In the genomic region with DNA sequence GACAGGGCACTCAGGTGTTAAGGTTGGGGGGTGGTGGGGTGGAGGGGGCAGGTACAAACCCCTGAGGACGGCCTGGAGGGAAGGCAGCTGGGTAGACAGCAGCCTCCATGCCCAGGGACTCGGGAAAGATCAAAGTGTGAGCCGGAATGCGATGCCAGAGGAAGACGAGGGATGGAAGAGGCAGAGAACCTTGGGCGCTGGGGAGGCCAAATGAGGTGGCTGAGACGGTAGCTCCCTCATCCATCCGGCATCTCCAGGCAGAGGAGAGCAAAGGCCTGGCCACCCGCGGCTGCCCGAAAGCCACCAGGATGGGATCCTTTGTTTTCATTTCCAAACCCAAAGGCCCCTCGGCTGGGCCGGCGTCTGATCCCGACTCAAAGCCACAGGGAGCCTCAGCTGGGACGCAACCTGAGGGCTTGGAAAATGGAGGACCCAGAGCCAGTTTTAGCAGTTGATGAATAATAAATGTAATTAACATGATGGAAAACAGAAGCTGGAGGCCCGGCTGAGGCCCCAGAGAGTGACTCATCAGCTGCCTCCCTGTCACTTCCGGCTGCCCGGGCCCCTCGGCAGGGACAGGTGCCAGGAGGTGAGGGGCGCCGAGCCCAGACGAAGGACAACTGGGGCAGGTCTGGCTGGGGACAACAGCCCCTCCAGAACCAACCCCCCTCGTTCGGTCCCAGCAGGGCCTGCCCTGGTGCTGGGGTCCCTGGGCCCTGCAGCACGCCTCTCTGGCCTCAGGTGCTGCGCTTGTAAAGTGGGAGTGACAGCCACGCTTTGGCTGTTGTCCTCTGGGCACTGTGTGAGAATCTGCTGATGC, we compare ENCODE assay signal across 12 cellular contexts.
A peak's percentile ranks its signal among the peaks of the same experiment; 100 is the strongest.
DNase-seq lines count a peak whose midpoint lies in the region; ATAC-seq and TF ChIP-seq lines count a peak whose summit lies in the region.
"Had no signal": no experiment of that assay in that cellular context is flagged by ENCODE, and none has a peak within 500 bp of the region (broad histone marks: within the 10 kb centered on the region; RNA-seq: fewer than 3 reads in every experiment).

No MANE protein-coding gene starts in this region.

- H3K4me1 Mint-ChIP-seq in CD14-positive monocyte: peaks cover 4% of the 10 kb centered on the region

- H3K9me3 Mint-ChIP-seq in CD14-positive monocyte: peaks cover 0 to 3% (median 0%) of the 10 kb centered on the region in 7 donors
- H3K9me3 Mint-ChIP-seq: activated naive CD4-positive, alpha-beta T cell treated with anti-CD3 and anti-CD28 coated beads, Interleukin-2, amount 50 U/mL, for 24 hours; CD4-positive, alpha-beta memory T cell; IgD-negative memory B cell had no signal

- intact Hi-C loops in CD14-positive monocyte (cut with micrococcal nuclease): no loop called here
- intact Hi-C loops in left colon (cut with DNase I, micrococcal nuclease): loop anchor here (5.0 kb wide), 2 partner anchors 332 to 337 kb away; no protein-coding TSS in a partner anchor

- TF ChIP-seq CTCF in CD14-positive monocyte (IDR thresholded peaks at IDR 0.05): no peak

- no peak overlapping the region for H3K27ac Mint-ChIP-seq in CD14-positive monocyte
- H3K27ac Mint-ChIP-seq: activated naive CD4-positive, alpha-beta T cell treated with anti-CD3 and anti-CD28 coated beads, Interleukin-2, amount 50 U/mL, for 24 hours; CD4-positive, alpha-beta memory T cell had no signal

- H3K27me3 Mint-ChIP-seq in CD14-positive monocyte (ENCODE audit: low read depth in 3 of 3): peaks cover 2 to 8% (median 3%) of the 10 kb centered on the region in 3 donors
- H3K27me3 Mint-ChIP-seq: activated naive CD4-positive, alpha-beta T cell treated with anti-CD3 and anti-CD28 coated beads, Interleukin-2, amount 50 U/mL, for 24 hours; CD4-positive, alpha-beta memory T cell; IgD-negative memory B cell had no signal

- peak; percentile 30 for DNase-seq in CD14-positive monocyte (ENCODE audit: low spot score)
- peak; percentile 24 for DNase-seq in HT-29 (ENCODE audit: low spot score)
- peak; percentile 4 for DNase-seq in amniotic stem cell (lab: John Stamatoyannopoulos, UW)
- peak; percentile 39 for DNase-seq in left kidney (ENCODE audit: low read depth, low spot score)
- DNase-seq in left colon: no peak
- no peak for DNase-seq in GF-D8 (lab: John Stamatoyannopoulos, UW)

- ATAC-seq in left colon: no peak
- ATAC-seq in HG03108 (IDR thresholded peaks at IDR 0.05; ENCODE audit: unreplicated experiment): no peak
- ATAC-seq in GM18502 (IDR thresholded peaks at IDR 0.05; ENCODE audit: poor library complexity, unreplicated experiment): no peak
- ATAC-seq: Panc1 had no signal

- H3K4me3 Mint-ChIP-seq in CD14-positive monocyte: no peak overlapping the region
- H3K4me3 Mint-ChIP-seq: activated naive CD4-positive, alpha-beta T cell treated with anti-CD3 and anti-CD28 coated beads, Interleukin-2, amount 50 U/mL, for 24 hours; CD4-positive, alpha-beta memory T cell; IgD-negative memory B cell had no signal

- no peaks in the 10 kb centered on the region for H3K36me3 Mint-ChIP-seq in CD14-positive monocyte
- H3K36me3 Mint-ChIP-seq: activated naive CD4-positive, alpha-beta T cell treated with anti-CD3 and anti-CD28 coated beads, Interleukin-2, amount 50 U/mL, for 24 hours; CD4-positive, alpha-beta memory T cell had no signal

Comparison
In these comparisons a context has a peak if more than half of its experiments do, and no peak if none do; other contexts are left out.
1. DNase-seq: peak in CD14-positive monocyte (single experiment), HT-29 (single experiment), amniotic stem cell (single experiment) and left kidney (single experiment); none in left colon (0 of 2) and GF-D8 (single experiment).
2. intact Hi-C loops: an anchor here in left colon (5.0 kb wide); none called in CD14-positive monocyte.